ENCODE assay signal across 24 cellular contexts in the genomic region with DNA sequence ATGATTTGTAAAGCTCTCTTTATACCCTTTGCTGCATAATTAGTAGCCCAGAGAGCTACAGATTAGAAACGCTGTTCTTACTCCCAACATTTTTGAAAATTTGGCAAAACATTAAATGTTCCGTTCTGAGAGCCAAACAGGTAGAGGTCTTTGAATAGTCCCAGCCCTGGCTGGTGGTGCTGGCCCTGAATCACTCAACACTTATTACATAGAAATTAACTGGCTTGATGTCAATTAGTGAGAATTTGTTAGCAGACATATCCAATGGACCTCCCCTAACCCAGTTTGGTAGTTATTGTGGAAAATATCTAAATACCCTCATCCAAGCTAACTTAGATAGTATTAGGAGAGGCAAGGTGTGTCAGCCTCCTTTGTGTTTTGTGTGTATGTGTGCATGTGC.
"Had no signal": no experiment of that assay in that cellular context is flagged by ENCODE, and none has a peak within 500 bp of the region (broad histone marks: within the 10 kb centered on the region; RNA-seq: fewer than 3 reads in every experiment).

No MANE protein-coding gene starts in this region.

- H3K27me3 ChIP-seq: hepatocyte, sigmoid colon, transverse colon had no signal

- H3K4me2 ChIP-seq: hepatocyte had no signal

- H3K9me3 ChIP-seq: psoas muscle, sigmoid colon, stomach, transverse colon had no signal

- H3K36me3 ChIP-seq: sigmoid colon, stomach, transverse colon had no signal

- ATAC-seq: esophagus mucosa; psoas muscle; stimulated activated naive B cell treated with anti-CD40 and anti-IgM and Interleukin-4, amounts not matched to agents 10 μg/mL and 1 μg/mL and 100 μg/mL, for 72 hours had no signal

- H3K9ac ChIP-seq: parathyroid adenoma had no signal

- H3K4me3 ChIP-seq: hepatocyte, psoas muscle, sigmoid colon, stomach, transverse colon had no signal

- H3K4me1 ChIP-seq: parathyroid adenoma, psoas muscle, sigmoid colon, stomach, transverse colon had no signal

- H2AFZ ChIP-seq: hepatocyte, parathyroid adenoma had no signal

- H3K79me2 ChIP-seq: hepatocyte, parathyroid adenoma had no signal

- FAIRE-seq: small intestine, TTC549 had no signal

- H3K27ac ChIP-seq: hepatocyte, parathyroid adenoma, psoas muscle, stomach, transverse colon, VCaP had no signal

- DNase-seq: activated CD4-positive, alpha-beta T cell treated with anti-CD3 and anti-CD28 coated beads for 4 hours; activated CD4-positive, alpha-beta T cell treated with anti-CD3 and anti-CD28 coated beads, Interleukin-2, amount 50 U/mL, for 4 hours; activated CD8-positive, alpha-beta memory T cell treated with anti-CD3 and anti-CD28 coated beads for 24 hours; activated effector memory CD4-positive, alpha-beta T cell treated with anti-CD3 and anti-CD28 coated beads, Interleukin-2, amount 50 U/mL, for 16 hours; activated naive CD4-positive, alpha-beta T cell treated with anti-CD3 and anti-CD28 coated beads, Interleukin-2, amount 10 ng/mL, durations not matched to agents 7 days and 5 days; activated naive CD8-positive, alpha-beta T cell treated with anti-CD3 and anti-CD28 coated beads, Interleukin-2, amount 10 ng/mL, durations not matched to agents 7 days and 5 days; central memory CD4-positive, alpha-beta T cell; foreskin melanocyte; islet precursor cell; naive B cell; small intestine; stimulated activated CD4-positive, alpha-beta T cell treated with anti-CD3 and anti-CD28 coated beads, Interleukin-1b, Interleukin-23, amount 100 ng/mL, for 48 hours; stimulated activated naive B cell treated with anti-CD40 and anti-IgM and Interleukin-4, amounts not matched to agents 10 μg/mL and 1 μg/mL and 100 μg/mL, for 72 hours; stomach; SW 1271; T-helper 9 cell; transverse colon had no signal
